Comparison of ENCODE assay signal across 31 cellular contexts in genomic region chr2:31231571-31232287, GRCh38. TPM values are rescaled to one million over a fixed set of nuclear protein-coding genes. Genes with fewer than 3 reads are reported as not detected.
DNase-seq lines count a peak whose midpoint lies in the region; ATAC-seq, FAIRE-seq and TF ChIP-seq lines count a peak whose summit lies in the region.
"Had no signal": no experiment of that assay in that cellular context is flagged by ENCODE, and none has a peak within 500 bp of the region (broad histone marks: within the 10 kb centered on the region; RNA-seq: fewer than 3 reads in every experiment).

No MANE protein-coding gene starts in this region.

- H3K4me1 Mint-ChIP-seq in IgD-negative memory B cell (peaks cover 28 to 37% (median 34%) of the 10 kb centered on the region in 3 donors), endodermal cell (peaks cover 17% of the 10 kb centered on the region), osteocyte (ENCODE audit: unreplicated experiment) (peaks cover 24% of the 10 kb centered on the region)
- H3K4me1 Mint-ChIP-seq in activated CD4-positive, alpha-beta memory T cell treated with anti-CD3 and anti-CD28 coated beads, Interleukin-2, amount 10 ng/mL, durations not matched to agents 7 days and 5 days, result peaks cover 18% of the 10 kb centered on the region

- H3K27ac Mint-ChIP-seq in IgD-negative memory B cell (peak overlapping the region in 1 of 3 donors; percentile 18), endodermal cell (no peak overlapping the region), osteocyte (ENCODE audit: unreplicated experiment) (no peak overlapping the region)
- H3K27ac Mint-ChIP-seq in activated CD4-positive, alpha-beta memory T cell treated with anti-CD3 and anti-CD28 coated beads, Interleukin-2, amount 10 ng/mL, durations not matched to agents 7 days and 5 days, result no peak overlapping the region
- H3K27ac Mint-ChIP-seq: CD8-positive, alpha-beta memory T cell; GM23338 had no signal

- H3K4me3 ChIP-seq in endodermal cell (ENCODE audit: low read length) (no peak overlapping the region), left ventricle myocardium inferior (no peak overlapping the region)
- H3K4me3 ChIP-seq: GM23338, Peyer's patch, SK-N-MC had no signal

- no peak overlapping the region for H3K9ac ChIP-seq in endodermal cell (ENCODE audit: extremely low read depth, low read length, poor library complexity, severe bottlenecking)

- H3K27me3 ChIP-seq in endodermal cell (ENCODE audit: control insufficient read depth, insufficient read depth, low read length, poor library complexity, severe bottlenecking) (no peaks in the 10 kb centered on the region), left ventricle myocardium inferior (ENCODE audit: low read depth) (no peaks in the 10 kb centered on the region)
- H3K27me3 ChIP-seq: Peyer's patch had no signal

- H3K4me3 Mint-ChIP-seq in IgD-negative memory B cell (peak overlapping the region in 3 of 4 donors; percentile 37 to 70 (median 69)), endodermal cell (no peak overlapping the region), osteocyte (ENCODE audit: unreplicated experiment) (no peak overlapping the region)
- no peak overlapping the region for H3K4me3 Mint-ChIP-seq in activated CD4-positive, alpha-beta memory T cell treated with anti-CD3 and anti-CD28 coated beads, Interleukin-2, amount 10 ng/mL, durations not matched to agents 7 days and 5 days
- H3K4me3 Mint-ChIP-seq: GM23338 had no signal

- TF ChIP-seq CTCF in endodermal cell (conservative IDR thresholded peaks at IDR 0.05) (no peak), left ventricle myocardium inferior (IDR thresholded peaks at IDR 0.05; ENCODE audit: borderline replicate concordance) (no peak), osteocyte (IDR thresholded peaks at IDR 0.05) (no peak)

- POLR2A ChIA-PET in activated CD4-positive, alpha-beta memory T cell treated with anti-CD3 and anti-CD28 coated beads, Interleukin-2, amount 10 ng/mL, durations not matched to agents 7 days and 5 days (lab: Charles Lee), result no interaction called here

- peaks cover 7% of the 10 kb centered on the region for H3K4me1 ChIP-seq in endodermal cell (ENCODE audit: control insufficient read depth, insufficient read depth, low read length)
- H3K4me1 ChIP-seq in left ventricle myocardium inferior, result peaks cover 66% of the 10 kb centered on the region

- CTCF ChIA-PET in activated CD4-positive, alpha-beta memory T cell treated with anti-CD3 and anti-CD28 coated beads, Interleukin-2, amount 10 ng/mL, durations not matched to agents 7 days and 5 days (lab: Charles Lee), result interaction anchor here (1.1 kb wide), 1 partner anchor 102 kb away, joined by 3 read pairs; no protein-coding TSS in a partner anchor

- 83 to 90% methylated on average over 12 to 15 of the region's 15 CpGs for WGBS in endodermal cell (ENCODE audit: insufficient coverage in 1 of 2, insufficient read length in 1 of 2), 2 experiments

- H3K9me3 Mint-ChIP-seq in IgD-negative memory B cell, result no peaks in the 10 kb centered on the region
- H3K9me3 Mint-ChIP-seq in endodermal cell, result no peaks in the 10 kb centered on the region
- no peaks in the 10 kb centered on the region for H3K9me3 Mint-ChIP-seq in osteocyte (ENCODE audit: unreplicated experiment)
- no peaks in the 10 kb centered on the region for H3K9me3 Mint-ChIP-seq in activated CD4-positive, alpha-beta memory T cell treated with anti-CD3 and anti-CD28 coated beads, Interleukin-2, amount 10 ng/mL, durations not matched to agents 7 days and 5 days
- H3K9me3 Mint-ChIP-seq: CD8-positive, alpha-beta memory T cell; GM23338 had no signal

- H3K27ac ChIP-seq in endodermal cell (ENCODE audit: low read depth, low read length) (no peak overlapping the region), left ventricle myocardium inferior (replicated peaks) (peak overlapping the region; percentile 91)
- H3K27ac ChIP-seq: C4-2B, HL-60, Peyer's patch, SK-N-MC had no signal

- H3K27me3 Mint-ChIP-seq in IgD-negative memory B cell (no peaks in the 10 kb centered on the region), endodermal cell (ENCODE audit: insufficient read depth) (peaks cover 7% of the 10 kb centered on the region), osteocyte (ENCODE audit: unreplicated experiment) (peaks cover 42% of the 10 kb centered on the region)
- peaks cover 20% of the 10 kb centered on the region for H3K27me3 Mint-ChIP-seq in activated CD4-positive, alpha-beta memory T cell treated with anti-CD3 and anti-CD28 coated beads, Interleukin-2, amount 10 ng/mL, durations not matched to agents 7 days and 5 days

- no peak for FAIRE-seq in RCC 7860 (lab: Jason Lieb, UNC)
- FAIRE-seq: GM12891, HepG2 had no signal

- H3K36me3 Mint-ChIP-seq in IgD-negative memory B cell (no peaks in the 10 kb centered on the region), endodermal cell (ENCODE audit: low read depth) (no peaks in the 10 kb centered on the region), osteocyte (ENCODE audit: unreplicated experiment) (no peaks in the 10 kb centered on the region)
- H3K36me3 Mint-ChIP-seq in activated CD4-positive, alpha-beta memory T cell treated with anti-CD3 and anti-CD28 coated beads, Interleukin-2, amount 10 ng/mL, durations not matched to agents 7 days and 5 days (ENCODE audit: low read depth), result no peaks in the 10 kb centered on the region
- H3K36me3 Mint-ChIP-seq: CD8-positive, alpha-beta memory T cell had no signal

- no peak for ATAC-seq in HG02610 (IDR thresholded peaks at IDR 0.05; ENCODE audit: unreplicated experiment)
- ATAC-seq: GM23338, HepG2 had no signal

- intact Hi-C loops in left ventricle myocardium inferior (cut with micrococcal nuclease), result loop anchor here (10.0 kb wide), 1 partner anchor 93 kb away; no protein-coding TSS in a partner anchor

- DNase-seq in endodermal cell (peak; percentile 38), left ventricle myocardium inferior (peak; percentile 51), osteocyte (ENCODE audit: extremely low spot score, unreplicated experiment) (peak; percentile 32), RCC 7860 (ENCODE audit: low spot score) (no peak), GM19240 (ENCODE audit: insufficient read length, low spot score) (no peak)
- DNase-seq in activated CD4-positive, alpha-beta memory T cell treated with anti-CD3 and anti-CD28 coated beads, Interleukin-2, amount 10 ng/mL, durations not matched to agents 7 days and 5 days, result no peak
- DNase-seq: AML-193; Calu3; CD8-positive, alpha-beta memory T cell; DMS153; HCEC 1CT; KG1; NCI-H1092 treated with DMSO at 0.1 percent for 48 hours; NCI-H1436 treated with DMSO at 0.1 percent for 48 hours; NCI-H2029 treated with DMSO at 0.1 percent for 48 hours; NCI-H226; NCI-H510A treated with DMSO at 0.1 percent for 48 hours; NCI-H774; Peyer's patch; SHP77 had no signal

- H3K36me3 ChIP-seq in endodermal cell (ENCODE audit: control insufficient read depth, insufficient read depth, low read length) (no peaks in the 10 kb centered on the region), left ventricle myocardium inferior (no peaks in the 10 kb centered on the region)
- H3K36me3 ChIP-seq: Peyer's patch had no signal

- H3K9me3 ChIP-seq in endodermal cell (ENCODE audit: control insufficient read depth, low read length), result no peaks in the 10 kb centered on the region
- no peaks in the 10 kb centered on the region for H3K9me3 ChIP-seq in left ventricle myocardium inferior (replicated peaks)
- H3K9me3 ChIP-seq: Peyer's patch had no signal

RNA-seq across cellular contexts. Expression of gene EHD3, which starts 2.2 kb away (rescaled TPM):
- polyA plus RNA-seq in IgD-negative memory B cell, result 31.8 TPM
- total RNA-seq in endodermal cell, result 10 to 100 TPM; 10.7 to 15.5 TPM
- 8.2 TPM for polyA plus RNA-seq in endodermal cell (2013, experiment 1 of 2)
- 9.2 TPM for polyA plus RNA-seq in endodermal cell (2013, experiment 2 of 2)
- total RNA-seq in left ventricle myocardium inferior, result 29.7 TPM
- 25.9 and 26.2 TPM in 2 replicates for total RNA-seq in osteocyte
- 1 to 10 TPM in 1 of 2 experiments, under 1 TPM in 1; 0.86 to 1.1 TPM for total RNA-seq in activated CD4-positive, alpha-beta memory T cell treated with anti-CD3 and anti-CD28 coated beads, Interleukin-2, amount 10 ng/mL, durations not matched to agents 7 days and 5 days
- total RNA-seq: HT-29 had no signal

RNA-seq across cellular contexts. Expression of gene CAPN14, which starts 14.4 kb away (rescaled TPM):
- 2.9 TPM for polyA plus RNA-seq in IgD-negative memory B cell
- total RNA-seq in endodermal cell (under 1 TPM; 0.31 to 0.40 TPM), left ventricle myocardium inferior (0.27 TPM), osteocyte (0.13 and 0.24 TPM in 2 replicates)
- 0.28 TPM for polyA plus RNA-seq in endodermal cell (2013, experiment 1 of 2)
- 0.41 TPM for polyA plus RNA-seq in endodermal cell (2013, experiment 2 of 2)
- total RNA-seq in activated CD4-positive, alpha-beta memory T cell treated with anti-CD3 and anti-CD28 coated beads, Interleukin-2, amount 10 ng/mL, durations not matched to agents 7 days and 5 days, result under 1 TPM; 0.35 TPM
- total RNA-seq: A172, G401, GM23338, HepG2, HT-29 had no signal
- polyA plus RNA-seq: HepG2 had no signal

Comparison
In these comparisons a context has a peak if more than half of its experiments do, and no peak if none do; other contexts are left out.
1. H3K4me3 Mint-ChIP-seq: peak in IgD-negative memory B cell (3 of 4); none in endodermal cell (single experiment), osteocyte (single experiment) and activated CD4-positive, alpha-beta memory T cell treated with anti-CD3 and anti-CD28 coated beads, Interleukin-2, amount 10 ng/mL, durations not matched to agents 7 days and 5 days (single experiment).
2. DNase-seq: peak in endodermal cell (single experiment), left ventricle myocardium inferior (single experiment) and osteocyte (single experiment); none in activated CD4-positive, alpha-beta memory T cell treated with anti-CD3 and anti-CD28 coated beads, Interleukin-2, amount 10 ng/mL, durations not matched to agents 7 days and 5 days (single experiment), RCC 7860 (single experiment) and GM19240 (single experiment).
3. RNA of gene EHD3, which starts 2.2 kb away (total RNA-seq): 29.7 TPM in left ventricle myocardium inferior (single experiment), 25.9 to 26.2 TPM in osteocyte and 10.7 to 15.5 TPM in endodermal cell; 0.86 to 1.1 TPM in activated CD4-positive, alpha-beta memory T cell treated with anti-CD3 and anti-CD28 coated beads, Interleukin-2, amount 10 ng/mL, durations not matched to agents 7 days and 5 days; every median in the first group is over 4 times any median in the second.